Comparison of ENCODE assay signal across 9 cellular contexts in genomic region chr17:77948690-77949114, GRCh38. TPM values are rescaled to one million over a fixed set of nuclear protein-coding genes. Genes with fewer than 3 reads are reported as not detected.
DNase-seq lines count a peak whose midpoint lies in the region; ATAC-seq and TF ChIP-seq lines count a peak whose summit lies in the region.
"Had no signal": no experiment of that assay in that cellular context is flagged by ENCODE, and none has a peak within 500 bp of the region (broad histone marks: within the 10 kb centered on the region; RNA-seq: fewer than 3 reads in every experiment).

No MANE protein-coding gene starts in this region.

- DNase-seq in ELF-1 (ENCODE audit: low read depth, low spot score) (peak; percentile 69), PC-3 (peak; percentile 48), osteocyte (ENCODE audit: extremely low spot score, unreplicated experiment) (no peak), NOMO-1 treated with DMSO at 0.1 percent for 48 hours (lab: John Stamatoyannopoulos, UW; ENCODE audit: unreplicated experiment) (no peak), mesenteric fat pad (ENCODE audit: low spot score) (no peak), OCI-LY7 (ENCODE audit: low spot score) (no peak)
- DNase-seq: activated T-cell treated with anti-CD3 and anti-CD28 coated beads for 4 hours had no signal

- ATAC-seq in PC-3 (peak; percentile 66), esophagus mucosa (peak; percentile 31)

- POLR2A ChIA-PET in PC-3 (lab: Charles Lee; ENCODE audit: unreplicated experiment) (no interaction called here), OCI-LY7 (lab: Charles Lee) (interaction anchor here (1.3 kb wide), 1 partner anchor 10 kb away, joined by 4 read pairs; no protein-coding TSS in a partner anchor)

- peaks cover 5% of the 10 kb centered on the region for H3K4me1 Mint-ChIP-seq in nephron
- H3K4me1 Mint-ChIP-seq in osteocyte (ENCODE audit: unreplicated experiment), result peaks cover 2% of the 10 kb centered on the region

- no peaks in the 10 kb centered on the region for H3K79me2 ChIP-seq in PC-3 (ENCODE audit: low read length)
- H3K79me2 ChIP-seq in OCI-LY7 (ENCODE audit: insufficient read depth, low read depth, low read length), result no peaks in the 10 kb centered on the region

- H4K20me1 ChIP-seq in PC-3 (ENCODE audit: low read length) (no peaks in the 10 kb centered on the region), OCI-LY7 (ENCODE audit: insufficient read depth, low read length) (no peaks in the 10 kb centered on the region)

- H3K36me3 Mint-ChIP-seq in nephron (ENCODE audit: low read depth), result no peaks in the 10 kb centered on the region
- no peaks in the 10 kb centered on the region for H3K36me3 Mint-ChIP-seq in osteocyte (ENCODE audit: unreplicated experiment)

- H3K27me3 ChIP-seq in PC-3 (ENCODE audit: low read length), result peaks cover 71% of the 10 kb centered on the region

- H3K9me2 ChIP-seq in PC-3 (replicated peaks; ENCODE audit: low read length) (no peaks in the 10 kb centered on the region), OCI-LY7 (ENCODE audit: insufficient read depth, low read length) (no peaks in the 10 kb centered on the region)

- peak overlapping the region in 1 of 3 experiments; percentile 43 for H3K27ac Mint-ChIP-seq in nephron
- no peak overlapping the region for H3K27ac Mint-ChIP-seq in osteocyte (ENCODE audit: unreplicated experiment)

- H3K27me3 Mint-ChIP-seq in nephron (ENCODE audit: low read depth), result peaks cover 44% of the 10 kb centered on the region
- H3K27me3 Mint-ChIP-seq in osteocyte (ENCODE audit: unreplicated experiment), result peaks cover 38% of the 10 kb centered on the region

- no peaks in the 10 kb centered on the region for H3F3A ChIP-seq in PC-3 (ENCODE audit: low read length, unreplicated experiment)

- 0 out of 2 replicates have a peak overlapping the region, but pooled peaks have one; percentile 47 for H2AFZ ChIP-seq in PC-3 (ENCODE audit: low read length)
- H2AFZ ChIP-seq in OCI-LY7 (ENCODE audit: low read length), result no peak overlapping the region

- intact Hi-C loops in PC-3 (cut with micrococcal nuclease), result no loop called here
- intact Hi-C loops in OCI-LY7 (cut with micrococcal nuclease; ENCODE audit: unreplicated experiment), result no loop called here

- TF ChIP-seq CTCF in PC-3 (conservative IDR thresholded peaks at IDR 0.05; ENCODE audit: low read depth, low read length) (no peak), nephron (IDR thresholded peaks at IDR 0.05; ENCODE audit: unreplicated experiment in 3 of 3) (no peak), osteocyte (IDR thresholded peaks at IDR 0.05) (no peak), OCI-LY7 (conservative IDR thresholded peaks at IDR 0.05; ENCODE audit: low read length) (no peak)

- H3K27ac ChIP-seq in PC-3 (ENCODE audit: low read length), result no peak overlapping the region
- no peak overlapping the region for H3K27ac ChIP-seq in OCI-LY7 (ENCODE audit: low read depth, low read length, poor library complexity, severe bottlenecking)

- H3K36me3 ChIP-seq in PC-3 (ENCODE audit: low read depth, low read length) (no peaks in the 10 kb centered on the region), OCI-LY7 (ENCODE audit: insufficient read depth, low read length) (no peaks in the 10 kb centered on the region)

- no TSS peak for BruUV-seq in PC-3 (replicated peaks; lab: Mats Ljungman, UMichigan)
- no TSS peak for BruUV-seq in OCI-LY7 (replicated peaks; lab: Mats Ljungman, UMichigan)

- H3K9me3 Mint-ChIP-seq in nephron (peaks cover 6% of the 10 kb centered on the region), osteocyte (ENCODE audit: unreplicated experiment) (peaks cover 6% of the 10 kb centered on the region)

- CTCF ChIA-PET in PC-3 (lab: Charles Lee) (no interaction called here), OCI-LY7 (lab: Charles Lee; ENCODE audit: unreplicated experiment) (no interaction called here)

- H3K9ac ChIP-seq in PC-3 (ENCODE audit: low read length), result no peak overlapping the region

- no peak overlapping the region for H3K4me2 ChIP-seq in PC-3 (ENCODE audit: low read length)
- H3K4me2 ChIP-seq in OCI-LY7 (ENCODE audit: low read length), result no peak overlapping the region

- peak overlapping the region in 2 of 3 experiments; percentile 39 to 54 for H3K4me3 Mint-ChIP-seq in nephron
- H3K4me3 Mint-ChIP-seq in osteocyte (ENCODE audit: unreplicated experiment), result no peak overlapping the region

- peaks cover 5% of the 10 kb centered on the region; the same call in 1 of the 2 replicates for H3K4me1 ChIP-seq in PC-3 (ENCODE audit: insufficient read depth, low read length)
- H3K4me1 ChIP-seq in OCI-LY7 (ENCODE audit: insufficient read depth, low read length, poor library complexity, severe bottlenecking), result no peaks in the 10 kb centered on the region

- H3K4me3 ChIP-seq in PC-3 (ENCODE audit: low read length), result no peak overlapping the region
- H3K4me3 ChIP-seq in OCI-LY7 (ENCODE audit: low read depth, low read length, poor library complexity, severe bottlenecking), result no peak overlapping the region

- no peaks in the 10 kb centered on the region for H3K9me3 ChIP-seq in PC-3 (ENCODE audit: low read length)
- H3K9me3 ChIP-seq in OCI-LY7 (ENCODE audit: low read length), result no peaks in the 10 kb centered on the region

RNA-seq across cellular contexts. Expression of gene TNRC6C, which starts 9.8 kb away (rescaled TPM):
- total RNA-seq in PC-3 (2014; rRNA removed) (5.3 and 6.0 TPM in 2 replicates), esophagus mucosa (6.8 TPM), osteocyte (22.8 and 28.7 TPM in 2 replicates), mesenteric fat pad (24.7 TPM), OCI-LY7 (2022) (25.2 and 33.9 TPM in 2 replicates)
- 8.5 and 14.2 TPM in 2 replicates for total RNA-seq in OCI-LY7 (2014; rRNA removed; shearing (Covaris generic))

Comparison
In these comparisons a context has a peak if more than half of its experiments do, and no peak if none do; other contexts are left out.
1. DNase-seq: peak in ELF-1 (single experiment) and PC-3 (single experiment); none in osteocyte (single experiment), NOMO-1 treated with DMSO at 0.1 percent for 48 hours (single experiment), mesenteric fat pad (single experiment) and OCI-LY7 (single experiment).